ENCODE assay signal across 21 cellular contexts in the genomic region with DNA sequence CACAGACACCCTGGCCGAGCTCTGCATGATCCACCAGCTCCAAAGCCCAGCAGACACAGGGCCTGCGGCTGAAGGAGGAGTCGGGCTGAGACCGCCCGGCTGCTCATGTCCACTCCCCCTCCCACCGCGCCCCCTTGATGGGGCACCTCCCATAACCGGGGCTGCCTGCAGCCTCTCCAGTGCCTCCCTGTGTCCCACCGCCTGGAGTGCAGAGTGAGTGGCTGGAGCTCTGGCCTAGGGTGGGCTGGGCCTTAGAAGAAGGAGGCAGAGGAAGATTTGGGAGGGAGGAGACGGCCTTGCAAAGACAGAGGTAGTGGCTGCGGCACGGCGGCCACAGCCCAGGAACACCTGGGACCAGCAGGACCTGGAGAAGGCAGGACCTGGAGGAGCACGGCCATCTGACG. TPM values are rescaled to one million over a fixed set of nuclear protein-coding genes. Genes with fewer than 3 reads are reported as not detected.
DNase-seq lines count a peak whose midpoint lies in the region; ATAC-seq and TF ChIP-seq lines count a peak whose summit lies in the region.
"Had no signal": no experiment of that assay in that cellular context is flagged by ENCODE, and none has a peak within 500 bp of the region (broad histone marks: within the 10 kb centered on the region; RNA-seq: fewer than 3 reads in every experiment).

No MANE protein-coding gene starts in this region.

- H3K4me1 ChIP-seq in cardiac muscle cell (ENCODE audit: low read depth) (peaks cover 31% of the 10 kb centered on the region), OCI-LY7 (ENCODE audit: insufficient read depth, low read length, poor library complexity, severe bottlenecking) (peaks cover 100% of the 10 kb centered on the region), foreskin keratinocyte (no peaks in the 10 kb centered on the region)

- TF ChIP-seq CTCF in cardiac muscle cell (IDR thresholded peaks at IDR 0.05; ENCODE audit: low read depth, low read length) (no peak), OCI-LY7 (conservative IDR thresholded peaks at IDR 0.05; ENCODE audit: low read length) (no peak), glutamatergic neuron (IDR thresholded peaks at IDR 0.05; ENCODE audit: partially characterized antibody, unreplicated experiment) (no peak), foreskin keratinocyte (conservative IDR thresholded peaks at IDR 0.05) (no peak)

- peaks cover 11% of the 10 kb centered on the region for H3K27me3 Mint-ChIP-seq in glutamatergic neuron (ENCODE audit: unreplicated experiment)
- H3K27me3 Mint-ChIP-seq in stimulated activated naive B cell treated with anti-CD40 and anti-IgM and Interleukin-4, amounts not matched to agents 10 μg/mL and 1 μg/mL and 100 μg/mL, for 72 hours = no peaks in the 10 kb centered on the region

- no peak overlapping the region for H3K27ac Mint-ChIP-seq in glutamatergic neuron (ENCODE audit: unreplicated experiment)
- no peak overlapping the region for H3K27ac Mint-ChIP-seq in stimulated activated naive B cell treated with anti-CD40 and anti-IgM and Interleukin-4, amounts not matched to agents 10 μg/mL and 1 μg/mL and 100 μg/mL, for 72 hours
- H3K27ac Mint-ChIP-seq: activated naive CD8-positive, alpha-beta T cell treated with anti-CD3 and anti-CD28 coated beads, Interleukin-2, amount 10 ng/mL, durations not matched to agents 7 days and 5 days had no signal

- H3K27ac ChIP-seq in cardiac muscle cell (peak overlapping the region; percentile 12), OCI-LY7 (ENCODE audit: low read depth, low read length, poor library complexity, severe bottlenecking) (peak overlapping the region; percentile 92), foreskin keratinocyte (no peak overlapping the region)
- H3K27ac ChIP-seq: brain microvascular endothelial cell, epithelial cell of prostate, stomach, upper lobe of left lung, WERI-Rb-1 had no signal

- no peaks in the 10 kb centered on the region for H3K9me2 ChIP-seq in OCI-LY7 (ENCODE audit: insufficient read depth, low read length)

- H3K36me3 Mint-ChIP-seq in glutamatergic neuron (ENCODE audit: unreplicated experiment) = no peaks in the 10 kb centered on the region
- H3K36me3 Mint-ChIP-seq in stimulated activated naive B cell treated with anti-CD40 and anti-IgM and Interleukin-4, amounts not matched to agents 10 μg/mL and 1 μg/mL and 100 μg/mL, for 72 hours = peaks cover 40 to 54% of the 10 kb centered on the region in 2 donors
- H3K36me3 Mint-ChIP-seq: activated naive CD8-positive, alpha-beta T cell treated with anti-CD3 and anti-CD28 coated beads, Interleukin-2, amount 10 ng/mL, durations not matched to agents 7 days and 5 days had no signal

- no peaks in the 10 kb centered on the region for H4K20me1 ChIP-seq in OCI-LY7 (ENCODE audit: insufficient read depth, low read length)

- H3K9me3 ChIP-seq in cardiac muscle cell (ENCODE audit: low read depth) (no peaks in the 10 kb centered on the region), OCI-LY7 (ENCODE audit: low read length) (no peaks in the 10 kb centered on the region)
- H3K9me3 ChIP-seq: neutrophil, stomach, upper lobe of left lung had no signal

- no peak overlapping the region for H3K4me3 Mint-ChIP-seq in glutamatergic neuron (ENCODE audit: unreplicated experiment)
- peak overlapping the region; percentile 68 to 71 for H3K4me3 Mint-ChIP-seq in stimulated activated naive B cell treated with anti-CD40 and anti-IgM and Interleukin-4, amounts not matched to agents 10 μg/mL and 1 μg/mL and 100 μg/mL, for 72 hours
- H3K4me3 Mint-ChIP-seq: activated naive CD8-positive, alpha-beta T cell treated with anti-CD3 and anti-CD28 coated beads, Interleukin-2, amount 10 ng/mL, durations not matched to agents 7 days and 5 days had no signal

- no peaks in the 10 kb centered on the region for H3K27me3 ChIP-seq in cardiac muscle cell
- H3K27me3 ChIP-seq in foreskin keratinocyte = peaks cover 25% of the 10 kb centered on the region
- H3K27me3 ChIP-seq: upper lobe of left lung had no signal

- intact Hi-C loops in Right ventricle myocardium superior (cut with DNase I) = no loop called here
- intact Hi-C loops in OCI-LY7 (cut with micrococcal nuclease; ENCODE audit: unreplicated experiment) = no loop called here

- H2AFZ ChIP-seq in OCI-LY7 (ENCODE audit: low read length) = no peak overlapping the region

- peaks cover 1% of the 10 kb centered on the region for H3K9me3 Mint-ChIP-seq in glutamatergic neuron (ENCODE audit: unreplicated experiment)
- no peaks in the 10 kb centered on the region for H3K9me3 Mint-ChIP-seq in stimulated activated naive B cell treated with anti-CD40 and anti-IgM and Interleukin-4, amounts not matched to agents 10 μg/mL and 1 μg/mL and 100 μg/mL, for 72 hours
- H3K9me3 Mint-ChIP-seq: activated naive CD8-positive, alpha-beta T cell treated with anti-CD3 and anti-CD28 coated beads, Interleukin-2, amount 10 ng/mL, durations not matched to agents 7 days and 5 days had no signal

- H3K36me3 ChIP-seq in cardiac muscle cell (no peaks in the 10 kb centered on the region), OCI-LY7 (ENCODE audit: insufficient read depth, low read length) (no peaks in the 10 kb centered on the region)
- H3K36me3 ChIP-seq: brain microvascular endothelial cell, stomach, upper lobe of left lung, WERI-Rb-1 had no signal

- CTCF ChIA-PET in OCI-LY7 (lab: Charles Lee; ENCODE audit: unreplicated experiment) = no interaction called here

- peak in 1 of 2 donors; percentile 45 for DNase-seq in cardiac muscle cell (ENCODE audit: low read depth in 1 of 2, low spot score in 1 of 2)
- DNase-seq in Right ventricle myocardium superior = no peak
- no peak for DNase-seq in OCI-LY7 (ENCODE audit: low spot score)
- DNase-seq in glutamatergic neuron = peak; percentile 61
- DNase-seq in stimulated activated naive B cell treated with anti-CD40 and anti-IgM and Interleukin-4, amounts not matched to agents 10 μg/mL and 1 μg/mL and 100 μg/mL, for 72 hours = no peak
- DNase-seq in stimulated activated CD8-positive, alpha-beta memory T cell treated with anti-CD3 and anti-CD28 coated beads, Interleukin-4, amount 100 ng/mL, for 48 hours = no peak
- no peak for DNase-seq in NCI-H2029 (lab: John Stamatoyannopoulos, UW)
- no peak for DNase-seq in foreskin keratinocyte
- DNase-seq: activated naive CD8-positive, alpha-beta T cell treated with anti-CD3 and anti-CD28 coated beads, Interleukin-2, amount 10 ng/mL, durations not matched to agents 7 days and 5 days; brain microvascular endothelial cell; cortex of kidney; DMS79; MV-4-11; NCI-H774; stomach; WERI-Rb-1 had no signal

- BruUV-seq in OCI-LY7 (replicated peaks; lab: Mats Ljungman, UMichigan) = no TSS peak

- no peaks in the 10 kb centered on the region for H3K79me2 ChIP-seq in OCI-LY7 (ENCODE audit: insufficient read depth, low read depth, low read length)

- peaks cover 14% of the 10 kb centered on the region for H3K4me1 Mint-ChIP-seq in glutamatergic neuron (ENCODE audit: low read depth, unreplicated experiment)
- H3K4me1 Mint-ChIP-seq in stimulated activated naive B cell treated with anti-CD40 and anti-IgM and Interleukin-4, amounts not matched to agents 10 μg/mL and 1 μg/mL and 100 μg/mL, for 72 hours = peaks cover 67 to 95% of the 10 kb centered on the region in 2 donors
- H3K4me1 Mint-ChIP-seq: activated naive CD8-positive, alpha-beta T cell treated with anti-CD3 and anti-CD28 coated beads, Interleukin-2, amount 10 ng/mL, durations not matched to agents 7 days and 5 days had no signal

- H3K4me3 ChIP-seq in cardiac muscle cell (no peak overlapping the region), OCI-LY7 (ENCODE audit: low read depth, low read length, poor library complexity, severe bottlenecking) (peak overlapping the region; percentile 60)
- H3K4me3 ChIP-seq: stomach, upper lobe of left lung had no signal

- POLR2A ChIA-PET in OCI-LY7 (lab: Charles Lee) = interaction anchor here (0.6 to 1.1 kb wide), 3 partner anchors 27 to 228 kb away, joined by 3 read pairs; no protein-coding TSS in a partner anchor

- ATAC-seq in Right ventricle myocardium superior (ENCODE audit: poor library complexity) (no peak), foreskin keratinocyte (no peak)
- no peak for ATAC-seq in stimulated activated naive B cell treated with anti-CD40 and anti-IgM and Interleukin-4, amounts not matched to agents 10 μg/mL and 1 μg/mL and 100 μg/mL, for 72 hours (replicated peaks)

- H3K4me2 ChIP-seq in OCI-LY7 (ENCODE audit: low read length) = peak overlapping the region; percentile 75

RNA-seq across cellular contexts. Expression of a gene that starts 4.0 kb away (rescaled TPM):
- total RNA-seq in cardiac muscle cell (0.21 and 0.69 TPM in 2 replicates), Right ventricle myocardium superior (8.6 TPM), OCI-LY7 (2022) (30.8 and 48.0 TPM in 2 replicates), glutamatergic neuron (ENCODE audit: unreplicated experiment) (126 TPM), foreskin keratinocyte (0.18 and 0.20 TPM in 2 replicates)
- polyA plus RNA-seq in cardiac muscle cell (1.5 and 3.3 TPM in 2 replicates), foreskin keratinocyte (0.09 and 0.18 TPM in 2 replicates)
- total RNA-seq in OCI-LY7 (2014; rRNA removed; shearing (Covaris generic)) = 1.1 and 2.2 TPM in 2 replicates
- total RNA-seq: renal cortical epithelial cell, RPMI7951 had no signal
